Comparison of ENCODE assay signal across 3 cellular contexts in the genomic region with DNA sequence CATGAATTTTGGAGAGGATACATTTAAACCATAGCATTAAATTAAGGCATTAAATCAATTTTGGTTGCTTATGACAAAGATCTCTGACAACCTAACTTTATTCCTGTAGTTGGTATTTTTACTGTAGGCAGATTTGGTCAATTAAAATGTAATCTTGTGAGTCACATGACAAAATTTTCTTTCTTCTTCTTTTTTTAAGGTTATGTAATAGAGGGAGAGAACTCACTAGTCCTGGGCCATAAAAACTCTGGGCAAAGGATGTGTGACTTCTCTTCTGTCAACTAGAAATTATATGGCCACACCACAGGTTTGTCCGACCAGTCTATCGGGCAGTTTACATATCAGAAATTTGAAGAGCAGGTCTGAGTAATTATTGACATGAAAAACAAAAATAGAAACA.
TF ChIP-seq lines count a peak whose summit lies in the region.

No MANE protein-coding gene starts in this region.

TF ChIP-seq in HepG2, 621 proteins besides CTCF, POLR2A, EP300 and RAD21:
- TF ChIP-seq CREB1 (IDR thresholded peaks at IDR 0.05) (0 out of 2 replicates have a peak, but pooled peaks have one; percentile 1), CREB1 (CRISPR knock-in tag; IDR thresholded peaks at IDR 0.05) (no peak), RCOR2 (CRISPR knock-in tag; IDR thresholded peaks at IDR 0.05) (no peak), MIER3 (CRISPR knock-in tag; IDR thresholded peaks at IDR 0.05; ENCODE audit: borderline replicate concordance) (no peak), CBFB (CRISPR knock-in tag; IDR thresholded peaks at IDR 0.05) (no peak), NFYC (CRISPR knock-in tag; IDR thresholded peaks at IDR 0.05) (no peak), SNRNP70 (IDR thresholded peaks at IDR 0.05; ENCODE audit: low read depth, low read length) (no peak)
- TF ChIP-seq, protein P1, sequence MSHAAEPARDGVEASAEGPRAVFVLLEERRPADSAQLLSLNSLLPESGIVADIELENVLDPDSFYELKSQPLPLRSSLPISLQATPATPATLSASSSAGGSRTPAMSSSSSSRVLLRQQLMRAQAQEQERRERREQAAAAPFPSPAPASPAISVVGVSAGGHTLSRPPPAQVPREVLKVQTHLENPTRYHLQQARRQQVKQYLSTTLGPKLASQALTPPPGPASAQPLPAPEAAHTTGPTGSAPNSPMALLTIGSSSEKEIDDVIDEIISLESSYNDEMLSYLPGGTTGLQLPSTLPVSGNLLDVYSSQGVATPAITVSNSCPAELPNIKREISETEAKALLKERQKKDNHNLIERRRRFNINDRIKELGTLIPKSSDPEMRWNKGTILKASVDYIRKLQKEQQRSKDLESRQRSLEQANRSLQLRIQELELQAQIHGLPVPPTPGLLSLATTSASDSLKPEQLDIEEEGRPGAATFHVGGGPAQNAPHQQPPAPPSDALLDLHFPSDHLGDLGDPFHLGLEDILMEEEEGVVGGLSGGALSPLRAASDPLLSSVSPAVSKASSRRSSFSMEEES (CRISPR knock-in tag; IDR thresholded peaks at IDR 0.05): no peak
- TF ChIP-seq, protein P2, sequence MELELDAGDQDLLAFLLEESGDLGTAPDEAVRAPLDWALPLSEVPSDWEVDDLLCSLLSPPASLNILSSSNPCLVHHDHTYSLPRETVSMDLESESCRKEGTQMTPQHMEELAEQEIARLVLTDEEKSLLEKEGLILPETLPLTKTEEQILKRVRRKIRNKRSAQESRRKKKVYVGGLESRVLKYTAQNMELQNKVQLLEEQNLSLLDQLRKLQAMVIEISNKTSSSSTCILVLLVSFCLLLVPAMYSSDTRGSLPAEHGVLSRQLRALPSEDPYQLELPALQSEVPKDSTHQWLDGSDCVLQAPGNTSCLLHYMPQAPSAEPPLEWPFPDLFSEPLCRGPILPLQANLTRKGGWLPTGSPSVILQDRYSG (CRISPR knock-in tag; IDR thresholded peaks at IDR 0.05): no peak

TF ChIP-seq in HEK293, 187 proteins besides CTCF, POLR2A, EP300 and RAD21:
- no peak for TF ChIP-seq ZBTB21 (tag by site-specific recombination; IDR thresholded peaks at IDR 0.05)
- no peak for TF ChIP-seq WT1 (tag by site-specific recombination; IDR thresholded peaks at IDR 0.05)
- no peak for TF ChIP-seq ZNF223 (tag by site-specific recombination; IDR thresholded peaks at IDR 0.05)
- no peak for TF ChIP-seq ZBTB1 (tag by site-specific recombination; IDR thresholded peaks at IDR 0.05)
- TF ChIP-seq PRDM1 (tag by site-specific recombination; IDR thresholded peaks at IDR 0.05): no peak
- no peak for TF ChIP-seq KLF1 (tag by site-specific recombination; IDR thresholded peaks at IDR 0.05)
- TF ChIP-seq ZNF23 (tag by site-specific recombination; IDR thresholded peaks at IDR 0.05; ENCODE audit: borderline replicate concordance): no peak
- no peak for TF ChIP-seq ZNF274 (IDR thresholded peaks at IDR 0.05; ENCODE audit: low read length)
- TF ChIP-seq ZNF274 (tag by site-specific recombination; IDR thresholded peaks at IDR 0.05; ENCODE audit: borderline replicate concordance): peak; percentile 77; the same call in 1 of the 2 replicates
TF ChIP-seq in HEK293: peak in this region for 1.

TF ChIP-seq in K562, 482 proteins besides CTCF, POLR2A, EP300 and RAD21:
- TF ChIP-seq ZNF778 (CRISPR knock-in tag; IDR thresholded peaks at IDR 0.05): no peak
- TF ChIP-seq ZNF134 (CRISPR knock-in tag; conservative IDR thresholded peaks at IDR 0.05): no peak
- TF ChIP-seq, protein P1 (CRISPR knock-in tag; IDR thresholded peaks at IDR 0.05): peak; percentile 60
- TF ChIP-seq FIP1L1 (IDR thresholded peaks at IDR 0.05; ENCODE audit: low read depth, low read length, poor library complexity, severe bottlenecking): no peak
- TF ChIP-seq KDM1A (IDR thresholded peaks at IDR 0.05): no peak
TF ChIP-seq in K562: peak in this region for 1.
